Comparison of ENCODE assay signal across 12 cellular contexts in the genomic region with DNA sequence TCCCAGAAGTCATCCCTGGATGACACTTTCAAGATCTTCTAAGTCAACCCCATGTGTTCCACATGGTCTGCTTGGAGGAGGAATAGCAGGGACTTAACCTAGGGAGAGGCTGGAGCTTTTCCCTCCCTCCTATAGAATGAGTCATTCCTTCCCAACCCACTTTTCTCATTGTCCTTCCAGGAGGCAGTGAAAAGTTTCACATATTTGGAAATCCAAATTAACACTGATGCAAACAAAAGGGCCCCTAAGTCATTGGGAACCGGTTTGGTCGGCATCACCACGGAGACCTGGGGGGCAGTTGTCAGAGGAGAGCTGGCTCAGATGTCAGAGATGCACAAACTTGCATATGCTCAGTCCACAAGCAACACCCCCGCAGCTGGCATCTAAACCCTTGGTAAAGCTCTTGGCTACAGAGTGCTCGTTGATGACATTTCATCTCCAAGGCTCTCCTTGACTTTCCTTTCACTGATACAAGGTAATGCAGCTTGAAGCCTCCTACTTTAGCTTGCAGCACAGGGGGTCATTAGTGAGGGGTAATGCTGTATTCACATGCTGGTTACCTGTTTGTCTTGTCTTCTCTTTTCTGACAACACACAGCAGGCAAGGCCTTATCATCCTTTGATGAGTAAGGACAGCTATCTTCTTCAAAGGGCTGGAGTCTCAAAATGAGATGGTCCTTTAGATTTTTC. TPM values are rescaled to one million over a fixed set of nuclear protein-coding genes. Genes with fewer than 3 reads are reported as not detected.
DNase-seq lines count a peak whose midpoint lies in the region; ATAC-seq, FAIRE-seq and TF ChIP-seq lines count a peak whose summit lies in the region.
"Had no signal": no experiment of that assay in that cellular context is flagged by ENCODE, and none has a peak within 500 bp of the region (broad histone marks: within the 10 kb centered on the region; RNA-seq: fewer than 3 reads in every experiment).

No MANE protein-coding gene starts in this region.

- no peaks in the 10 kb centered on the region for H3K9me2 ChIP-seq in hepatocyte (replicated peaks; ENCODE audit: insufficient read depth)

- DNase-seq in AG08395 (ENCODE audit: low spot score) (peak; percentile 52), H54 (ENCODE audit: insufficient read length, low spot score) (no peak), SW480 (ENCODE audit: low spot score) (peak; percentile 32), hepatocyte (ENCODE audit: low spot score) (peak; percentile 13), NCI-H2171 (lab: John Stamatoyannopoulos, UW) (no peak), pons (ENCODE audit: low spot score) (no peak)
- DNase-seq in effector CD8-positive, alpha-beta T cell (lab: John Stamatoyannopoulos, UW), result no peak
- DNase-seq: immature natural killer cell; Karpas-422; naive thymus-derived CD4-positive, alpha-beta T cell; Peyer's patch had no signal

- no peaks in the 10 kb centered on the region for H3K27me3 ChIP-seq in hepatocyte
- H3K27me3 ChIP-seq: Peyer's patch had no signal

- H3K79me2 ChIP-seq in hepatocyte, result no peaks in the 10 kb centered on the region

- H3K27ac ChIP-seq in hepatocyte, result no peak overlapping the region
- H3K27ac ChIP-seq: Peyer's patch had no signal

- no peaks in the 10 kb centered on the region for H3K4me1 ChIP-seq in hepatocyte (ENCODE audit: insufficient read depth)
- H3K4me1 ChIP-seq: Peyer's patch had no signal

- no peaks in the 10 kb centered on the region for H3K9me3 ChIP-seq in hepatocyte (ENCODE audit: low read depth)
- H3K9me3 ChIP-seq: Peyer's patch had no signal

- H3K4me2 ChIP-seq in hepatocyte, result no peak overlapping the region

- 26% methylated on average over 5 of the region's 5 CpGs for WGBS in hepatocyte (ENCODE audit: low lambda C conversion rate, missing lambda C conversion rate)

- H3K4me3 ChIP-seq in hepatocyte, result no peak overlapping the region
- H3K4me3 ChIP-seq: Peyer's patch had no signal

- H3K36me3 ChIP-seq in hepatocyte (replicated peaks; ENCODE audit: insufficient read depth, low read depth), result no peaks in the 10 kb centered on the region
- H3K36me3 ChIP-seq: Peyer's patch had no signal

- H4K20me1 ChIP-seq in hepatocyte (ENCODE audit: insufficient read depth, poor library complexity, severe bottlenecking), result no peaks in the 10 kb centered on the region

- no peak for TF ChIP-seq CTCF in hepatocyte (IDR thresholded peaks at IDR 0.05; ENCODE audit: poor library complexity)

- H2AFZ ChIP-seq in hepatocyte, result no peak overlapping the region

- TF ChIP-seq POLR2A in H54 (IDR thresholded peaks at IDR 0.05; ENCODE audit: low read depth, low read length), result no peak

- no peak for ATAC-seq in GM21447 (IDR thresholded peaks at IDR 0.05; ENCODE audit: unreplicated experiment)
- ATAC-seq: naive thymus-derived CD4-positive, alpha-beta T cell had no signal

- FAIRE-seq in H54 (lab: Jason Lieb, UNC), result peak; percentile 84

RNA-seq across cellular contexts. Expression of a gene that starts 12.3 kb away (rescaled TPM):
- total RNA-seq in hepatocyte, result 22.4 and 28.9 TPM in 2 replicates
- polyA plus RNA-seq in hepatocyte, result 13.8 and 15.1 TPM in 2 replicates

Comparison
In these comparisons a context has a peak if more than half of its experiments do, and no peak if none do; other contexts are left out.
1. DNase-seq: peak in AG08395 (single experiment), SW480 (single experiment) and hepatocyte (single experiment); none in H54 (single experiment), NCI-H2171 (single experiment), effector CD8-positive, alpha-beta T cell (single experiment) and pons (single experiment).